Comparison of ENCODE assay signal across 9 cellular contexts in genomic region chr7:5625938-5626337, GRCh38. TPM values are rescaled to one million over a fixed set of nuclear protein-coding genes. Genes with fewer than 3 reads are reported as not detected.
DNase-seq lines count a peak whose midpoint lies in the region; ATAC-seq, FAIRE-seq and TF ChIP-seq lines count a peak whose summit lies in the region.
"Had no signal": no experiment of that assay in that cellular context is flagged by ENCODE, and none has a peak within 500 bp of the region (broad histone marks: within the 10 kb centered on the region; RNA-seq: fewer than 3 reads in every experiment).

No MANE protein-coding gene starts in this region.

- in situ Hi-C loops in KBM-7 (cut with MboI; ENCODE audit: low pct_unique_long_range_greater_than_20kb, low sequenced_read_pairs), result no loop called here

- intact Hi-C loops in left lung (cut with DNase I), result no loop called here

- no peak overlapping the region for H2AFZ ChIP-seq in astrocyte (ENCODE audit: low read depth, low read length)

- H3K36me3 ChIP-seq in astrocyte (ENCODE audit: insufficient read depth, low read length), result peaks cover 6% of the 10 kb centered on the region
- peaks cover 0 to 61% of the 10 kb centered on the region in 2 donors for H3K36me3 ChIP-seq in left lung

- H3K4me2 ChIP-seq in astrocyte (ENCODE audit: low read length), result peak overlapping the region; percentile 25

- H3K27ac Mint-ChIP-seq in astrocyte (ENCODE audit: unreplicated experiment), result peak overlapping the region; percentile 95

- peaks cover 17% of the 10 kb centered on the region for H4K20me1 ChIP-seq in astrocyte (ENCODE audit: insufficient read depth, low read length)

- H3K4me3 ChIP-seq in AG09309 (ENCODE audit: control insufficient read depth, low read depth, low read length), result no peak overlapping the region
- H3K4me3 ChIP-seq in astrocyte (ENCODE audit: insufficient read depth, low read depth, low read length), result no peak overlapping the region
- no peak overlapping the region for H3K4me3 ChIP-seq in left lung
- H3K4me3 ChIP-seq: Peyer's patch had no signal

- H3K27me3 ChIP-seq in astrocyte (ENCODE audit: insufficient read depth, low read length) (no peaks in the 10 kb centered on the region), left lung (no peaks in the 10 kb centered on the region)
- H3K27me3 ChIP-seq: Peyer's patch had no signal

- H3K4me1 Mint-ChIP-seq in astrocyte (ENCODE audit: low read depth, unreplicated experiment), result peaks cover 38% of the 10 kb centered on the region

- H3K27me3 Mint-ChIP-seq in astrocyte (ENCODE audit: low read depth, unreplicated experiment), result no peaks in the 10 kb centered on the region

- peak; percentile 29 for DNase-seq in AG09309 (ENCODE audit: low read depth)
- DNase-seq in HCEC 1CT, result peak; percentile 64
- peak; percentile 90 for DNase-seq in astrocyte (ENCODE audit: low read depth)
- DNase-seq in left lung, result no peak
- no peak for DNase-seq in KBM-7

- TF ChIP-seq CTCF in AG09309 (IDR thresholded peaks at IDR 0.05; ENCODE audit: control insufficient read depth, insufficient read depth, low read depth, low read length, missing control alignments) (peak; percentile 21), astrocyte (IDR thresholded peaks at IDR 0.05; ENCODE audit: insufficient read depth, low read depth, low read length) (peak; percentile 34), left lung (IDR thresholded peaks at IDR 0.05) (no peak)

- H3K4me1 ChIP-seq in astrocyte (ENCODE audit: insufficient read depth, low read length), result peaks cover 31% of the 10 kb centered on the region
- peaks cover 1 to 15% of the 10 kb centered on the region in 2 donors for H3K4me1 ChIP-seq in left lung

- peak overlapping the region; percentile 57 for H3K4me3 Mint-ChIP-seq in astrocyte (ENCODE audit: unreplicated experiment)

- no peaks in the 10 kb centered on the region for H3K9me3 ChIP-seq in astrocyte (ENCODE audit: insufficient read depth, low read depth, low read length)
- H3K9me3 ChIP-seq in left lung, result no peaks in the 10 kb centered on the region
- H3K9me3 ChIP-seq: Peyer's patch had no signal

- ATAC-seq in left lung, result peak; percentile 54
- no peak for ATAC-seq in GM21528 (IDR thresholded peaks at IDR 0.05; ENCODE audit: low FRiP score, unreplicated experiment)
- ATAC-seq in HG02885 (IDR thresholded peaks at IDR 0.05; ENCODE audit: poor library complexity, unreplicated experiment), result no peak
- no peak for ATAC-seq in activated CD4-positive, CD25-positive, alpha-beta regulatory T cell treated with anti-CD3 and anti-CD28 coated beads, Interleukin-2, amount 50 U/mL, for 24 hours

- no peaks in the 10 kb centered on the region for H3K9me3 Mint-ChIP-seq in astrocyte (ENCODE audit: unreplicated experiment)

- FAIRE-seq in astrocyte (lab: Jason Lieb, UNC), result peak; percentile 58

- H3K27ac ChIP-seq in astrocyte (ENCODE audit: low read depth, low read length), result peak overlapping the region; percentile 54
- H3K27ac ChIP-seq in left lung, result no peak overlapping the region
- H3K27ac ChIP-seq: Peyer's patch had no signal

- H3K79me2 ChIP-seq in astrocyte (ENCODE audit: insufficient read depth, low read length), result peaks cover 21% of the 10 kb centered on the region

- peak overlapping the region; percentile 11 for H3K9ac ChIP-seq in astrocyte (ENCODE audit: low read length)

- peaks cover 6% of the 10 kb centered on the region for H3K36me3 Mint-ChIP-seq in astrocyte (ENCODE audit: low read depth, unreplicated experiment)

RNA-seq across cellular contexts. Expression of gene FSCN1, which starts 33.3 kb away (rescaled TPM):
- total RNA-seq in astrocyte (629 and 685 TPM in 2 replicates), left lung (10 to 100 TPM; 52.3 to 72.5 TPM)

Comparison
In these comparisons a context has a peak if more than half of its experiments do, and no peak if none do; other contexts are left out.
1. DNase-seq: peak in AG09309 (single experiment), HCEC 1CT (single experiment) and astrocyte (single experiment); none in left lung (0 of 2) and KBM-7 (single experiment).
2. CTCF ChIP-seq: peak in AG09309 (single experiment) and astrocyte (single experiment); none in left lung (0 of 2).